ENCODE assay signal across 25 cellular contexts in the genomic region with DNA sequence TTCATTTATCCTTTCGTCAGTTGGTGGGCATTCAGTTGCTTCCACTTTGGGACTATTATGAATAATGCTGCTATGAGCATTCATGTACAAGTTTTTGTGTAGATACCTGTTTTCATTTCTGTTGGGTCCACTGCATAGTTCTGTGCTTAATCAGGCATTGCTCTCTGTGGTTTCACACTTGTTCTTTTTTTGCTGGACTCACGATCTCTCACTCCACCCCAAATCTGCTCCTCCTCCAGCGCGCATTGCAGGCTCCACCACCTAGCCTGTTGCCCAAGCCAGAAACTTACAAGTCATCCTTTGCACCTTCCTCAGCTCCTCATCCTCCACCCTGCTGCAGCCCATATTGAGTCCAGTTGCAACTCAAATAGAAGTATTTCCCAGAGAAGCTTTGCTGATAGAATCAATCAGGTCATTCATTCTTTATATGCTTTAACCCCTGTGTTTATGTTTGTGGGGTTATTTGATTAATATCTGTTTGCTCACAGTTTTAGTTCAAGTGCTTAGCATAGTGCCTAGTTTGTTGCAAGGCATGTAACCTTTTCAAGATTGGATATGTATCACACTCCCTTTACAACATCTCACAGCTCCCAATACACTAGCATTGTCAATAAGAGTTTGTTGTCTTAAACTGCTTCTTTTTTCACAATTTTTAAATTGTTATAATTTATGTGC. TPM values are rescaled to one million over a fixed set of nuclear protein-coding genes. Genes with fewer than 3 reads are reported as not detected.
DNase-seq lines count a peak whose midpoint lies in the region; ATAC-seq, FAIRE-seq and TF ChIP-seq lines count a peak whose summit lies in the region.
"Had no signal": no experiment of that assay in that cellular context is flagged by ENCODE, and none has a peak within 500 bp of the region (broad histone marks: within the 10 kb centered on the region; RNA-seq: fewer than 3 reads in every experiment).

No MANE protein-coding gene starts in this region.

- peak; percentile 82 for ATAC-seq in GM18498 (IDR thresholded peaks at IDR 0.05; ENCODE audit: unreplicated experiment)
- peak; percentile 73 for ATAC-seq in GM21367 (IDR thresholded peaks at IDR 0.05; ENCODE audit: unreplicated experiment)
- ATAC-seq: CD8-positive, alpha-beta T cell; left ventricle myocardium superior; naive thymus-derived CD8-positive, alpha-beta T cell; stimulated activated memory B cell treated with anti-CD40 and anti-IgM and Interleukin-4, amounts not matched to agents 10 μg/mL and 1 μg/mL and 100 μg/mL, for 72 hours had no signal

- no peaks in the 10 kb centered on the region for H3K36me3 ChIP-seq in bronchial epithelial cell (ENCODE audit: control insufficient read depth, insufficient read depth, low read length)
- H3K36me3 ChIP-seq: spleen had no signal

- DNase-seq in NCI-H226 (peak; percentile 45), bronchial epithelial cell (ENCODE audit: low read depth) (peak; percentile 65), DMS53 treated with DMSO at 0.1 percent for 48 hours (lab: John Stamatoyannopoulos, UW; ENCODE audit: unreplicated experiment) (no peak), retina (no peak), DMS114 treated with DMSO at 0.1 percent for 48 hours (lab: John Stamatoyannopoulos, UW; ENCODE audit: unreplicated experiment) (no peak)
- DNase-seq in stimulated activated CD4-positive, alpha-beta T cell treated with anti-CD3 and anti-CD28 coated beads, Interleukin-4, amount 100 ng/mL, for 24 hours: no peak
- DNase-seq: activated B cell treated with CpG ODN at 0.5 μM for 24 hours; activated CD4-positive, alpha-beta memory T cell treated with anti-CD3 and anti-CD28 coated beads for 36 hours; activated naive CD8-positive, alpha-beta T cell treated with anti-CD3 and anti-CD28 coated beads for 36 hours; CD8-positive, alpha-beta T cell; DMS153; HFFc6; left ventricle myocardium superior; midbrain; naive thymus-derived CD8-positive, alpha-beta T cell; NCI-H1048; NCI-H187; SHP77 treated with DMSO at 0.1 percent for 48 hours; spleen; stimulated activated CD4-positive, alpha-beta T cell treated with anti-CD3 and anti-CD28 coated beads, Interleukin-2, amount 100 ng/mL, for 48 hours; SW 1271 had no signal

- no peak for FAIRE-seq in bronchial epithelial cell (lab: Jason Lieb, UNC)
- FAIRE-seq: urothelium cell line had no signal

- H3K27me3 ChIP-seq in bronchial epithelial cell (ENCODE audit: control insufficient read depth, insufficient read depth, low read length): no peaks in the 10 kb centered on the region
- H3K27me3 ChIP-seq: spleen had no signal

- no peak for TF ChIP-seq CTCF in bronchial epithelial cell (IDR thresholded peaks at IDR 0.05; ENCODE audit: insufficient read depth, low read length, severe bottlenecking)

- no peak overlapping the region for H3K4me3 ChIP-seq in bronchial epithelial cell (ENCODE audit: low read depth, low read length)
- H3K4me3 ChIP-seq: spleen had no signal

RNA-seq across cellular contexts. Expression of a gene that starts 16.6 kb away (rescaled TPM):
- total RNA-seq in bronchial epithelial cell: 6.8 and 10.8 TPM in 2 replicates

Comparison
In these comparisons a context has a peak if more than half of its experiments do, and no peak if none do; other contexts are left out.
1. DNase-seq: peak in NCI-H226 (single experiment) and bronchial epithelial cell (single experiment); none in stimulated activated CD4-positive, alpha-beta T cell treated with anti-CD3 and anti-CD28 coated beads, Interleukin-4, amount 100 ng/mL, for 24 hours (single experiment), DMS53 treated with DMSO at 0.1 percent for 48 hours (single experiment), retina (single experiment) and DMS114 treated with DMSO at 0.1 percent for 48 hours (single experiment).